ENCODE assay signal across 1 cellular context in genomic region chr4:112633477-112634235, GRCh38.
TF ChIP-seq lines count a peak whose summit lies in the region.

No MANE protein-coding gene starts in this region.

TF ChIP-seq in HCT116, 20 proteins besides CTCF, POLR2A, EP300 and RAD21 (continued from another document):
- TF ChIP-seq, protein P1, sequence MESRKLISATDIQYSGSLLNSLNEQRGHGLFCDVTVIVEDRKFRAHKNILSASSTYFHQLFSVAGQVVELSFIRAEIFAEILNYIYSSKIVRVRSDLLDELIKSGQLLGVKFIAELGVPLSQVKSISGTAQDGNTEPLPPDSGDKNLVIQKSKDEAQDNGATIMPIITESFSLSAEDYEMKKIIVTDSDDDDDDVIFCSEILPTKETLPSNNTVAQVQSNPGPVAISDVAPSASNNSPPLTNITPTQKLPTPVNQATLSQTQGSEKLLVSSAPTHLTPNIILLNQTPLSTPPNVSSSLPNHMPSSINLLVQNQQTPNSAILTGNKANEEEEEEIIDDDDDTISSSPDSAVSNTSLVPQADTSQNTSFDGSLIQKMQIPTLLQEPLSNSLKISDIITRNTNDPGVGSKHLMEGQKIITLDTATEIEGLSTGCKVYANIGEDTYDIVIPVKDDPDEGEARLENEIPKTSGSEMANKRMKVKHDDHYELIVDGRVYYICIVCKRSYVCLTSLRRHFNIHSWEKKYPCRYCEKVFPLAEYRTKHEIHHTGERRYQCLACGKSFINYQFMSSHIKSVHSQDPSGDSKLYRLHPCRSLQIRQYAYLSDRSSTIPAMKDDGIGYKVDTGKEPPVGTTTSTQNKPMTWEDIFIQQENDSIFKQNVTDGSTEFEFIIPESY (IDR thresholded peaks at IDR 0.05; ENCODE audit: extremely low read depth, insufficient replicate concordance, low read length), result no peak
- TF ChIP-seq SIN3A (IDR thresholded peaks at IDR 0.05; ENCODE audit: low read depth), result no peak
- TF ChIP-seq ZNF274 (IDR thresholded peaks at IDR 0.05; ENCODE audit: low read depth, low read length), result no peak
- TF ChIP-seq ATF3 (IDR thresholded peaks at IDR 0.05), result no peak
- no peak for TF ChIP-seq JUND (IDR thresholded peaks at IDR 0.05)
